Comparison of ENCODE assay signal across 15 cellular contexts in genomic region chr1:229693124-229693523, GRCh38.
A peak's percentile ranks its signal among the peaks of the same experiment; 100 is the strongest.
DNase-seq lines count a peak whose midpoint lies in the region; ATAC-seq and TF ChIP-seq lines count a peak whose summit lies in the region.
"Had no signal": no experiment of that assay in that cellular context is flagged by ENCODE, and none has a peak within 500 bp of the region (broad histone marks: within the 10 kb centered on the region; RNA-seq: fewer than 3 reads in every experiment).

No MANE protein-coding gene starts in this region.

- peak overlapping the region; percentile 13; the same call in 1 of the 2 replicates for H3K4me3 ChIP-seq in DOHH2 (ENCODE audit: low read length)
- H3K4me3 ChIP-seq in endodermal cell (ENCODE audit: low read length) = no peak overlapping the region

- H3K4me1 Mint-ChIP-seq in endodermal cell = peaks cover 32% of the 10 kb centered on the region

- no peaks in the 10 kb centered on the region for H4K20me1 ChIP-seq in DOHH2 (ENCODE audit: control insufficient read depth, insufficient read depth, low read depth, low read length)

- H3K9me3 Mint-ChIP-seq in endodermal cell = no peaks in the 10 kb centered on the region
- H3K9me3 Mint-ChIP-seq: nephron progenitor cell; T-helper 1 cell treated with Interleukin-12 subunit alpha and Interleukin-12 subunit beta and Interleukin-4 antibody, amounts not matched to agents 30 μg/mL and 1 μg/mL, for 36 hours had no signal

- 91% methylated on average over 5 of the region's 5 CpGs for WGBS in endodermal cell (ENCODE audit: insufficient coverage in 1 of 2, insufficient read length in 1 of 2), 2 experiments

- no peaks in the 10 kb centered on the region for H3K36me3 ChIP-seq in DOHH2 (ENCODE audit: control insufficient read depth, low read length)
- no peaks in the 10 kb centered on the region for H3K36me3 ChIP-seq in endodermal cell (ENCODE audit: control insufficient read depth, insufficient read depth, low read length)

- peak; percentile 0 for DNase-seq in HT1080 (ENCODE audit: low read depth)
- DNase-seq in endodermal cell = no peak
- DNase-seq in NCI-H1694 (lab: John Stamatoyannopoulos, UW) = no peak
- DNase-seq in activated gamma-delta T cell treated with Interleukin-2 at 50 U/mL for 16 hours = no peak
- no peak for DNase-seq in UCSD-AML1 (lab: John Stamatoyannopoulos, UW; ENCODE audit: unreplicated experiment)
- DNase-seq: amniotic stem cell; KG1; NCI-H774; nephron progenitor cell; stimulated activated naive CD8-positive, alpha-beta T cell treated with anti-CD3 and anti-CD28 coated beads, Interleukin-15, Interleukin-2, amounts not matched to agents 100 U/mL and 50 U/mL, for 24 hours had no signal

- peaks cover 59% of the 10 kb centered on the region for H3K4me1 ChIP-seq in DOHH2 (ENCODE audit: control insufficient read depth, low read length)
- no peaks in the 10 kb centered on the region for H3K4me1 ChIP-seq in endodermal cell (ENCODE audit: control insufficient read depth, insufficient read depth, low read length)

- H3F3A ChIP-seq in DOHH2 (ENCODE audit: control insufficient read depth, insufficient read depth) = 0 out of 2 replicates have a peak, but pooled peaks cover 3% of the 10 kb centered on the region

- no peaks in the 10 kb centered on the region for H3K9me2 ChIP-seq in DOHH2 (replicated peaks; ENCODE audit: control insufficient read depth, low read length)

- peak overlapping the region; percentile 41 for H3K27ac ChIP-seq in DOHH2 (ENCODE audit: low read depth, low read length)
- H3K27ac ChIP-seq in endodermal cell (ENCODE audit: low read depth, low read length) = peak overlapping the region; percentile 51
- H3K27ac ChIP-seq: epithelial cell of prostate had no signal

- H3K9ac ChIP-seq in endodermal cell (ENCODE audit: extremely low read depth, low read length, poor library complexity, severe bottlenecking) = no peak overlapping the region

- ATAC-seq in GM21390 (IDR thresholded peaks at IDR 0.05; ENCODE audit: unreplicated experiment) (peak; percentile 65), SK-N-SH treated with all-trans-retinoic acid at 6 μM for 48 hours (no peak)
- ATAC-seq: stimulated activated naive CD8-positive, alpha-beta T cell treated with anti-CD3 and anti-CD28 coated beads, Interleukin-15, Interleukin-2, amounts not matched to agents 100 U/mL and 50 U/mL, for 24 hours had no signal

- no peaks in the 10 kb centered on the region for H3K27me3 Mint-ChIP-seq in endodermal cell (ENCODE audit: insufficient read depth)

- H3K4me2 ChIP-seq in DOHH2 (ENCODE audit: low read length) = peak overlapping the region; percentile 49

- no peak for TF ChIP-seq CTCF in DOHH2 (IDR thresholded peaks at IDR 0.05; ENCODE audit: low read depth, low read length, poor library complexity, severe bottlenecking)
- no peak for TF ChIP-seq CTCF in endodermal cell (conservative IDR thresholded peaks at IDR 0.05)

- no peaks in the 10 kb centered on the region for H3K36me3 Mint-ChIP-seq in endodermal cell (ENCODE audit: low read depth)

- no peaks in the 10 kb centered on the region for H3K9me3 ChIP-seq in DOHH2 (ENCODE audit: control insufficient read depth, insufficient read depth, low read length)
- H3K9me3 ChIP-seq in endodermal cell (ENCODE audit: control insufficient read depth, low read length) = no peaks in the 10 kb centered on the region

- no peak overlapping the region for H3K4me3 Mint-ChIP-seq in endodermal cell
- H3K4me3 Mint-ChIP-seq: nephron progenitor cell; T-helper 1 cell treated with Interleukin-12 subunit alpha and Interleukin-12 subunit beta and Interleukin-4 antibody, amounts not matched to agents 30 μg/mL and 1 μg/mL, for 36 hours had no signal

- no peak overlapping the region for H3K27ac Mint-ChIP-seq in endodermal cell
- H3K27ac Mint-ChIP-seq: nephron progenitor cell; T-helper 1 cell treated with Interleukin-12 subunit alpha and Interleukin-12 subunit beta and Interleukin-4 antibody, amounts not matched to agents 30 μg/mL and 1 μg/mL, for 36 hours had no signal

- no peaks in the 10 kb centered on the region for H3K79me2 ChIP-seq in DOHH2 (ENCODE audit: control insufficient read depth, low read length)

- H3K27me3 ChIP-seq in DOHH2 (ENCODE audit: control insufficient read depth, low read length) (no peaks in the 10 kb centered on the region), endodermal cell (ENCODE audit: control insufficient read depth, insufficient read depth, low read length, poor library complexity, severe bottlenecking) (no peaks in the 10 kb centered on the region)

TF ChIP-seq in SK-N-SH treated with all-trans-retinoic acid at 6 μM for 48 hours, 23 proteins besides CTCF, POLR2A, EP300 and RAD21:
- TF ChIP-seq RARB (CRISPR knock-in tag; IDR thresholded peaks at IDR 0.05) (no peak), PPARA (CRISPR knock-in tag; IDR thresholded peaks at IDR 0.05; ENCODE audit: borderline replicate concordance) (no peak), TOX (CRISPR knock-in tag; IDR thresholded peaks at IDR 0.05; ENCODE audit: borderline replicate concordance) (no peak), ZFP30 (CRISPR knock-in tag; IDR thresholded peaks at IDR 0.05) (no peak), OSR1 (CRISPR knock-in tag; IDR thresholded peaks at IDR 0.05) (no peak), BACH2 (CRISPR knock-in tag; IDR thresholded peaks at IDR 0.05; ENCODE audit: borderline replicate concordance) (no peak), ZNF70 (CRISPR knock-in tag; IDR thresholded peaks at IDR 0.05) (no peak), ARNTL (CRISPR knock-in tag; IDR thresholded peaks at IDR 0.05; ENCODE audit: borderline replicate concordance, low read depth) (no peak)
